In the genomic region with DNA sequence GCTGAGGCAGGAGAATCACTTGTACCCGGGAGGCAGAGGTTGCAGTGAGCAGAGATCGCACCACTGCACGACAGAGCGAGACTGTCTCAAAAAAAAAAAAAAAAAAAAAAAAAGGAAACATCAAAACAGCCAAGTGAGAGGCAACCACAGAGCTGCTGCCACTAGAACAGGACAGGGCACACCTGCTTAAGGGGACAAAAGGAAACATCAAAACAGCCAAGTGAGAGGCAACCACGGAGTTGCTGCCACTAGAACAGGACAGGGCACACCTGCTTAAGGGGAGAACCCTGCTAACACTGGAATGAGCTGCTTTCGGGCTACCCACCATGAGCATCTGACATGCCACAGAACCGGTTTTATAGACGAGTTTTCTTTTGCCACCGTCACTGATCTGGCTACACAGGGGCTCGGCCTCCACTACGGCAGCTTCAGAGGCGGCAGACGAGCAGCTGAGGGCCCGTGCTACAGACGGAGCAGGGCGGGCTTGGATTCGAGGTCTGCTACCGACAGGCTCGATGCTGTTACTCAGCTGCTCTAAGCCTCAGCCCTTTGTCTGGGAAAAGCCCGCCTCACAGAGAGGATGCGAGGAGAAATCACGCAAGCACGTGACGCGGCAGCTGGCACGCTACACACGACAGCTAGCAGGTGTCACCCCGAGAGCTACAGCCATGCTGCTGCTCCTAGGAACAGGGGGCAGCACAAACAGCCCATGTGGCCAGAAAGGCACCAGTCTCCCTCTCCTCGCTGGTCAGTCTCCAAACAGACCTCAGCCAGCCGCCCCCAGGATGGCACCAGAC, we compare ENCODE assay signal across 8 cellular contexts. TPM values are rescaled to one million over a fixed set of nuclear protein-coding genes. Genes with fewer than 3 reads are reported as not detected.
DNase-seq lines count a peak whose midpoint lies in the region; ATAC-seq and TF ChIP-seq lines count a peak whose summit lies in the region.

No MANE protein-coding gene starts in this region.

- peaks cover 3% of the 10 kb centered on the region for H3K27me3 Mint-ChIP-seq in IgD-negative memory B cell

- no peak for ATAC-seq in HG03175 (IDR thresholded peaks at IDR 0.05; ENCODE audit: unreplicated experiment)

- peak overlapping the region in 3 of 4 donors; percentile 56 to 97 (median 65) for H3K4me3 Mint-ChIP-seq in IgD-negative memory B cell

- no peaks in the 10 kb centered on the region for H3K9me3 Mint-ChIP-seq in IgD-negative memory B cell

- no peaks in the 10 kb centered on the region for H3K36me3 Mint-ChIP-seq in IgD-negative memory B cell

- H3K4me1 ChIP-seq in muscle layer of duodenum (ENCODE audit: control insufficient read depth in 1 of 2, insufficient read depth in 2 of 2, low read length in 2 of 2) = peaks cover 5 to 45% of the 10 kb centered on the region in 2 donors

- no peak for DNase-seq in BJ (ENCODE audit: low read depth)
- no peak for DNase-seq in astrocyte of the spinal cord (ENCODE audit: low read depth, low spot score)
- DNase-seq in KG1 (lab: John Stamatoyannopoulos, UW) = no peak
- DNase-seq in NCI-H1436 (lab: John Stamatoyannopoulos, UW) = no peak
- no peak for DNase-seq in GM20000 (ENCODE audit: low spot score)

- POLR2A ChIA-PET in BJ (lab: Charles Lee) = interaction anchor here (0.6 kb wide), 2 partner anchors 13 to 156 kb away, joined by 11 to 18 read pairs; no protein-coding TSS in a partner anchor

- H3K27me3 ChIP-seq in BJ (ENCODE audit: control insufficient read depth, insufficient read depth, low read length) (no peaks in the 10 kb centered on the region), muscle layer of duodenum (ENCODE audit: low read depth, low read length) (no peaks in the 10 kb centered on the region)

- CTCF ChIA-PET in BJ (lab: Yijun Ruan, JAX) = no interaction called here

- H3K27ac Mint-ChIP-seq in IgD-negative memory B cell = peak overlapping the region in 1 of 3 donors; percentile 19

- in situ Hi-C loops in astrocyte of the spinal cord (cut with HindIII; ENCODE audit: low sequenced_read_pairs) = no loop called here

- peak overlapping the region; percentile 92 for H3K27ac ChIP-seq in muscle layer of duodenum (ENCODE audit: low read length)

- TF ChIP-seq CTCF in BJ (IDR thresholded peaks at IDR 0.05; ENCODE audit: insufficient read depth, low read depth, low read length) = no peak
- TF ChIP-seq CTCF in astrocyte of the spinal cord (IDR thresholded peaks at IDR 0.05; ENCODE audit: low read depth, low read length) = no peak
- no peak for TF ChIP-seq CTCF in GM20000 (IDR thresholded peaks at IDR 0.05; ENCODE audit: extremely low read depth, missing control alignments)

- peaks cover 26% of the 10 kb centered on the region for H3K36me3 ChIP-seq in BJ (ENCODE audit: control insufficient read depth, insufficient read depth, low read length)
- H3K36me3 ChIP-seq in muscle layer of duodenum (ENCODE audit: control insufficient read depth in 1 of 2, insufficient read depth in 2 of 2, low read length in 2 of 2) = peaks cover 21 to 32% of the 10 kb centered on the region in 2 donors

- H3K4me1 Mint-ChIP-seq in IgD-negative memory B cell = peaks cover 8 to 16% (median 10%) of the 10 kb centered on the region in 3 donors

- peak overlapping the region; percentile 78 for H3K4me3 ChIP-seq in BJ (ENCODE audit: low read depth, low read length)
- H3K4me3 ChIP-seq in astrocyte of the spinal cord (ENCODE audit: low read depth, low read length) = peak overlapping the region; percentile 67
- H3K4me3 ChIP-seq in muscle layer of duodenum (ENCODE audit: low read depth in 1 of 2, low read length in 2 of 2) = peak overlapping the region; percentile 84 to 92

- no peaks in the 10 kb centered on the region for H3K9me3 ChIP-seq in muscle layer of duodenum (ENCODE audit: control insufficient read depth in 1 of 2, low read length in 2 of 2)

RNA-seq across cellular contexts. Expression of gene P4HB, which starts 2.0 kb away (rescaled TPM):
- polyA plus RNA-seq in BJ (2011; rRNA removed) = 122 and 175 TPM in 2 replicates
- 90.7 and 204 TPM in 2 replicates for polyA minus RNA-seq in BJ (2011; rRNA and poly(A)+ RNA removed)
- 177 TPM for polyA plus RNA-seq in IgD-negative memory B cell

RNA-seq across cellular contexts. Expression of gene ARHGDIA, which starts 12.8 kb away (rescaled TPM):
- polyA plus RNA-seq in BJ (2011; rRNA removed) = 74.8 and 163 TPM in 2 replicates
- polyA minus RNA-seq in BJ (2011; rRNA and poly(A)+ RNA removed) = 46.3 and 78.2 TPM in 2 replicates
- polyA plus RNA-seq in IgD-negative memory B cell = 163 TPM

RNA-seq across cellular contexts. Expression of gene PPP1R27, which starts 23.5 kb away (rescaled TPM):
- polyA plus RNA-seq in BJ (2011; rRNA removed) (0.10 TPM in 1 of 2 replicates, not detected in the other), IgD-negative memory B cell (not detected)
- polyA minus RNA-seq in BJ (2011; rRNA and poly(A)+ RNA removed) = not detected in 2 replicates

RNA-seq across cellular contexts. Expression of gene MCRIP1, which starts 25.3 kb away (rescaled TPM):
- polyA plus RNA-seq in BJ (2011; rRNA removed) (64.9 and 89.8 TPM in 2 replicates), IgD-negative memory B cell (66.4 TPM)
- polyA minus RNA-seq in BJ (2011; rRNA and poly(A)+ RNA removed) = 21.9 and 26.0 TPM in 2 replicates

RNA-seq across cellular contexts. Expression of gene ALYREF, which starts 33.0 kb away (rescaled TPM):
- polyA plus RNA-seq in BJ (2011; rRNA removed) = 74.8 and 83.4 TPM in 2 replicates
- 52.1 and 66.9 TPM in 2 replicates for polyA minus RNA-seq in BJ (2011; rRNA and poly(A)+ RNA removed)
- 22.5 TPM for polyA plus RNA-seq in IgD-negative memory B cell
